In genomic region chr3:177402533-177402932, GRCh38 we compare ENCODE assay signal across 18 cellular contexts.
"Had no signal": no experiment of that assay in that cellular context is flagged by ENCODE, and none has a peak within 500 bp of the region (broad histone marks: within the 10 kb centered on the region; RNA-seq: fewer than 3 reads in every experiment).

No MANE protein-coding gene starts in this region.

- H3K27me3 Mint-ChIP-seq: naive thymus-derived CD4-positive, alpha-beta T cell had no signal

- DNase-seq: dermis blood vessel endothelial cell; dorsolateral prefrontal cortex; effector CD4-positive, alpha-beta T cell; effector memory CD4-positive, alpha-beta T cell; foreskin keratinocyte; heart left ventricle; hypothalamus; left cardiac atrium; left lung; left ventricle myocardium superior; lower lobe of right lung; mesenchymal stem cell; midbrain; naive thymus-derived CD4-positive, alpha-beta T cell had no signal

- H3K4me2 ChIP-seq: hepatocyte had no signal

- ATAC-seq: foreskin keratinocyte; gastroesophageal sphincter; heart left ventricle; left cardiac atrium; left lung; left ventricle myocardium superior; lower lobe of right lung; naive thymus-derived CD4-positive, alpha-beta T cell had no signal

- H3K27me3 ChIP-seq: dorsolateral prefrontal cortex, esophagus muscularis mucosa, foreskin keratinocyte, gastroesophageal sphincter, heart left ventricle, hepatocyte, left lung had no signal

- H3K4me3 ChIP-seq: coronary artery, dorsolateral prefrontal cortex, esophagus muscularis mucosa, gastroesophageal sphincter, heart left ventricle, hepatocyte, left lung, lower lobe of right lung had no signal

- H3K79me2 ChIP-seq: hepatocyte had no signal

- H3K36me3 ChIP-seq: esophagus muscularis mucosa, gastroesophageal sphincter, heart left ventricle, left lung, lower lobe of right lung had no signal

- H3K4me1 ChIP-seq: esophagus muscularis mucosa, foreskin keratinocyte, gastroesophageal sphincter, heart left ventricle, left lung, lower lobe of right lung had no signal

- H3K4me1 Mint-ChIP-seq: naive thymus-derived CD4-positive, alpha-beta T cell had no signal

- H3K27ac ChIP-seq: coronary artery, dorsolateral prefrontal cortex, esophagus muscularis mucosa, foreskin keratinocyte, gastroesophageal sphincter, heart left ventricle, hepatocyte, left lung, lower lobe of right lung had no signal

- H3K9me3 ChIP-seq: esophagus muscularis mucosa, gastroesophageal sphincter, heart left ventricle, left lung, lower lobe of right lung had no signal

- H2AFZ ChIP-seq: hepatocyte had no signal

- H3K4me3 Mint-ChIP-seq: naive thymus-derived CD4-positive, alpha-beta T cell had no signal
